Comparison of ENCODE assay signal across 8 cellular contexts in the genomic region with DNA sequence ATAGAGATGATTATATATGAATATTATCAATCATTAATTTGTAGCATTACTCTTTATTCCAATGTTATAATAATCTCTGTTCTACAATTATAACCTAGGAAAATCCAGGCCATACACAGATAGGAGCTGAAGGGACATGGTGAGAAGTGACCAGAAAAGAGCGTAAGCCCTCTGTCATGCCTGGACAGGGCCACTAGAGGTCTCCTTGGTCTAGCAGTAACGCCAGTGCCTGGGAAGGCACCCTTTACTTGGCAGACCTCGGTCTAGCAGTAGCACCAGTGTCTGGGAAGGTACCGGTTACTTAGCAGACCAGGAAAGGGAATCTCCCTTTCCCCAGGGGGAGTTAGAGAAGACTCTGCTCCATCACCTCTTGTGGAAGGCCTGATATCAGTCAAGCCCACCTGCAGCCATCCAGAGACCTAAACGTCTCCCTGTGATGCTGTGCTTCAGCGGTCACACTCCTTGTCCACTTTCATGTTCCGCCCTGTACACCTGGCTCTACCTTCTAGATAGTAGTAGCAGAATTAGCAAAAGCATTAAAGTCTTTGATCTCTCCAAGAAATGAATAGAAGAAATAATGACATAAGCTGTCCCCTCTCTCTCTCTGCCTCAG.
DNase-seq lines count a peak whose midpoint lies in the region; ATAC-seq and TF ChIP-seq lines count a peak whose summit lies in the region.

No MANE protein-coding gene starts in this region.

- no peak overlapping the region for H3K9ac ChIP-seq in liver (ENCODE audit: low read depth in 1 of 2, low read length in 2 of 2)

- H3K36me3 Mint-ChIP-seq in brain: no peaks in the 10 kb centered on the region
- H3K36me3 Mint-ChIP-seq in CD8-positive, alpha-beta T cell: no peaks in the 10 kb centered on the region

- POLR2A ChIA-PET in CD8-positive, alpha-beta T cell (lab: Charles Lee): no interaction called here

- ATAC-seq in GM18858 (IDR thresholded peaks at IDR 0.05; ENCODE audit: unreplicated experiment) (peak; percentile 95), HG02943 (IDR thresholded peaks at IDR 0.05; ENCODE audit: low read depth, unreplicated experiment) (peak; percentile 97)
- ATAC-seq in CD8-positive, alpha-beta T cell: no peak

- DNase-seq in CMK (ENCODE audit: low read depth): peak; percentile 12
- DNase-seq in NCI-H510A (lab: John Stamatoyannopoulos, UW): peak; percentile 21
- no peak for DNase-seq in CD8-positive, alpha-beta T cell
- no peak for DNase-seq in DMS153 (lab: John Stamatoyannopoulos, UW)

- intact Hi-C loops in CD8-positive, alpha-beta T cell (cut with DNase I, micrococcal nuclease): no loop called here

- no peaks in the 10 kb centered on the region for H3K36me3 ChIP-seq in liver (ENCODE audit: control insufficient read depth in 4 of 4, insufficient read depth in 3 of 4, low read depth in 1 of 4, low read length in 3 of 4)
- H3K36me3 ChIP-seq in CD8-positive, alpha-beta T cell (ENCODE audit: insufficient read depth, low read length): no peaks in the 10 kb centered on the region

- H3K4me3 Mint-ChIP-seq in brain: no peak overlapping the region
- no peak overlapping the region for H3K4me3 Mint-ChIP-seq in CD8-positive, alpha-beta T cell

- no peak overlapping the region for H3K27ac ChIP-seq in liver (ENCODE audit: low read depth in 1 of 2, low read length in 2 of 2)
- no peak overlapping the region for H3K27ac ChIP-seq in CD8-positive, alpha-beta T cell (ENCODE audit: low read depth, low read length)

- no peak overlapping the region for H3K4me3 ChIP-seq in liver (ENCODE audit: low read depth in 1 of 3, low read length in 3 of 3)
- H3K4me3 ChIP-seq in CD8-positive, alpha-beta T cell (ENCODE audit: low read depth, low read length): no peak overlapping the region

- H3K9me3 Mint-ChIP-seq in brain: peaks cover 4 to 31% (median 14%) of the 10 kb centered on the region in 5 experiments
- peaks cover under 1% of the 10 kb centered on the region for H3K9me3 Mint-ChIP-seq in CD8-positive, alpha-beta T cell

- peak; percentile 66 to 82 for TF ChIP-seq CTCF in brain (conservative IDR thresholded peaks at IDR 0.05)
- TF ChIP-seq CTCF in liver (IDR thresholded peaks at IDR 0.05; ENCODE audit: low read depth, low read length, missing input control): peak; percentile 69
- no peak for TF ChIP-seq CTCF in CD8-positive, alpha-beta T cell (IDR thresholded peaks at IDR 0.05)

- H3K4me1 ChIP-seq in liver (ENCODE audit: control insufficient read depth in 4 of 4, insufficient read depth in 4 of 4, low read length in 3 of 4): no peaks in the 10 kb centered on the region
- no peaks in the 10 kb centered on the region for H3K4me1 ChIP-seq in CD8-positive, alpha-beta T cell (ENCODE audit: insufficient read depth, low read length)

- TF ChIP-seq RAD21 in liver (IDR thresholded peaks at IDR 0.05): peak; percentile 76 to 87

- peaks cover 4% of the 10 kb centered on the region for H3K27me3 Mint-ChIP-seq in brain
- no peaks in the 10 kb centered on the region for H3K27me3 Mint-ChIP-seq in CD8-positive, alpha-beta T cell (ENCODE audit: low read depth)

- no peaks in the 10 kb centered on the region for H3K4me1 Mint-ChIP-seq in brain
- H3K4me1 Mint-ChIP-seq in CD8-positive, alpha-beta T cell (ENCODE audit: low read depth): no peaks in the 10 kb centered on the region

- no peaks in the 10 kb centered on the region for H3K9me3 ChIP-seq in liver (ENCODE audit: control insufficient read depth in 4 of 4, low read length in 3 of 4)
- H3K9me3 ChIP-seq in CD8-positive, alpha-beta T cell (ENCODE audit: low read length): no peaks in the 10 kb centered on the region

- CTCF ChIA-PET in CD8-positive, alpha-beta T cell (lab: Charles Lee): no interaction called here

- H3K27ac Mint-ChIP-seq in brain: no peak overlapping the region
- no peak overlapping the region for H3K27ac Mint-ChIP-seq in CD8-positive, alpha-beta T cell

- no peaks in the 10 kb centered on the region for H3K27me3 ChIP-seq in liver (ENCODE audit: control insufficient read depth in 4 of 4, insufficient read depth in 4 of 4, low read length in 3 of 4)
- no peaks in the 10 kb centered on the region for H3K27me3 ChIP-seq in CD8-positive, alpha-beta T cell (ENCODE audit: insufficient read depth, low read length)

- WGBS in liver: 50% methylated on average over 7 of the region's 7 CpGs

TF ChIP-seq in liver, 16 proteins besides CTCF, POLR2A, EP300 and RAD21:
- no peak for TF ChIP-seq EGR1 (IDR thresholded peaks at IDR 0.05; ENCODE audit: low read depth in 2 of 2)
- TF ChIP-seq, protein P1, sequence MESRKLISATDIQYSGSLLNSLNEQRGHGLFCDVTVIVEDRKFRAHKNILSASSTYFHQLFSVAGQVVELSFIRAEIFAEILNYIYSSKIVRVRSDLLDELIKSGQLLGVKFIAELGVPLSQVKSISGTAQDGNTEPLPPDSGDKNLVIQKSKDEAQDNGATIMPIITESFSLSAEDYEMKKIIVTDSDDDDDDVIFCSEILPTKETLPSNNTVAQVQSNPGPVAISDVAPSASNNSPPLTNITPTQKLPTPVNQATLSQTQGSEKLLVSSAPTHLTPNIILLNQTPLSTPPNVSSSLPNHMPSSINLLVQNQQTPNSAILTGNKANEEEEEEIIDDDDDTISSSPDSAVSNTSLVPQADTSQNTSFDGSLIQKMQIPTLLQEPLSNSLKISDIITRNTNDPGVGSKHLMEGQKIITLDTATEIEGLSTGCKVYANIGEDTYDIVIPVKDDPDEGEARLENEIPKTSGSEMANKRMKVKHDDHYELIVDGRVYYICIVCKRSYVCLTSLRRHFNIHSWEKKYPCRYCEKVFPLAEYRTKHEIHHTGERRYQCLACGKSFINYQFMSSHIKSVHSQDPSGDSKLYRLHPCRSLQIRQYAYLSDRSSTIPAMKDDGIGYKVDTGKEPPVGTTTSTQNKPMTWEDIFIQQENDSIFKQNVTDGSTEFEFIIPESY (IDR thresholded peaks at IDR 0.05): no peak
- no peak for TF ChIP-seq FOXA1 (IDR thresholded peaks at IDR 0.05)
- no peak for TF ChIP-seq JUND (IDR thresholded peaks at IDR 0.05)
- TF ChIP-seq, protein P2, sequence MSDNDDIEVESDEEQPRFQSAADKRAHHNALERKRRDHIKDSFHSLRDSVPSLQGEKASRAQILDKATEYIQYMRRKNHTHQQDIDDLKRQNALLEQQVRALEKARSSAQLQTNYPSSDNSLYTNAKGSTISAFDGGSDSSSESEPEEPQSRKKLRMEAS (IDR thresholded peaks at IDR 0.05): no peak
- no peak for TF ChIP-seq HNF4G (IDR thresholded peaks at IDR 0.05)
- TF ChIP-seq TAF1 (conservative IDR thresholded peaks at IDR 0.05): no peak
- no peak for TF ChIP-seq FOXA2 (IDR thresholded peaks at IDR 0.05)
- no peak for TF ChIP-seq YY1 (IDR thresholded peaks at IDR 0.05)
- TF ChIP-seq, protein P3, sequence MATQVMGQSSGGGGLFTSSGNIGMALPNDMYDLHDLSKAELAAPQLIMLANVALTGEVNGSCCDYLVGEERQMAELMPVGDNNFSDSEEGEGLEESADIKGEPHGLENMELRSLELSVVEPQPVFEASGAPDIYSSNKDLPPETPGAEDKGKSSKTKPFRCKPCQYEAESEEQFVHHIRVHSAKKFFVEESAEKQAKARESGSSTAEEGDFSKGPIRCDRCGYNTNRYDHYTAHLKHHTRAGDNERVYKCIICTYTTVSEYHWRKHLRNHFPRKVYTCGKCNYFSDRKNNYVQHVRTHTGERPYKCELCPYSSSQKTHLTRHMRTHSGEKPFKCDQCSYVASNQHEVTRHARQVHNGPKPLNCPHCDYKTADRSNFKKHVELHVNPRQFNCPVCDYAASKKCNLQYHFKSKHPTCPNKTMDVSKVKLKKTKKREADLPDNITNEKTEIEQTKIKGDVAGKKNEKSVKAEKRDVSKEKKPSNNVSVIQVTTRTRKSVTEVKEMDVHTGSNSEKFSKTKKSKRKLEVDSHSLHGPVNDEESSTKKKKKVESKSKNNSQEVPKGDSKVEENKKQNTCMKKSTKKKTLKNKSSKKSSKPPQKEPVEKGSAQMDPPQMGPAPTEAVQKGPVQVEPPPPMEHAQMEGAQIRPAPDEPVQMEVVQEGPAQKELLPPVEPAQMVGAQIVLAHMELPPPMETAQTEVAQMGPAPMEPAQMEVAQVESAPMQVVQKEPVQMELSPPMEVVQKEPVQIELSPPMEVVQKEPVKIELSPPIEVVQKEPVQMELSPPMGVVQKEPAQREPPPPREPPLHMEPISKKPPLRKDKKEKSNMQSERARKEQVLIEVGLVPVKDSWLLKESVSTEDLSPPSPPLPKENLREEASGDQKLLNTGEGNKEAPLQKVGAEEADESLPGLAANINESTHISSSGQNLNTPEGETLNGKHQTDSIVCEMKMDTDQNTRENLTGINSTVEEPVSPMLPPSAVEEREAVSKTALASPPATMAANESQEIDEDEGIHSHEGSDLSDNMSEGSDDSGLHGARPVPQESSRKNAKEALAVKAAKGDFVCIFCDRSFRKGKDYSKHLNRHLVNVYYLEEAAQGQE (IDR thresholded peaks at IDR 0.05): no peak
- no peak for TF ChIP-seq HNF4A (conservative IDR thresholded peaks at IDR 0.05)
- no peak for TF ChIP-seq SP1 (IDR thresholded peaks at IDR 0.05)
- no peak for TF ChIP-seq NR2F2 (IDR thresholded peaks at IDR 0.05)
- TF ChIP-seq RXRA (IDR thresholded peaks at IDR 0.05): no peak
- no peak for TF ChIP-seq GABPA (IDR thresholded peaks at IDR 0.05 in 1 of 2, conservative IDR thresholded peaks at IDR 0.05 in 1 of 2)
- TF ChIP-seq, protein P4, sequence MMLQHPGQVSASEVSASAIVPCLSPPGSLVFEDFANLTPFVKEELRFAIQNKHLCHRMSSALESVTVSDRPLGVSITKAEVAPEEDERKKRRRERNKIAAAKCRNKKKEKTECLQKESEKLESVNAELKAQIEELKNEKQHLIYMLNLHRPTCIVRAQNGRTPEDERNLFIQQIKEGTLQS (IDR thresholded peaks at IDR 0.05): no peak

Comparison
In these comparisons a context has a peak if more than half of its experiments do, and no peak if none do; other contexts are left out.
1. DNase-seq: peak in CMK (single experiment) and NCI-H510A (single experiment); none in CD8-positive, alpha-beta T cell (0 of 7) and DMS153 (single experiment).